ENCODE assay signal across 8 cellular contexts in genomic region chr5:101678494-101679193, GRCh38.
A peak's percentile ranks its signal among the peaks of the same experiment; 100 is the strongest.
DNase-seq lines count a peak whose midpoint lies in the region; ATAC-seq lines count a peak whose summit lies in the region.

No MANE protein-coding gene starts in this region.

- H3K27me3 Mint-ChIP-seq in T-helper 2 cell treated with Interferon-gamma antibody and Interleukin-4, amounts not matched to agents 5 μg/mL and 100 μg/mL, for 36 hours (ENCODE audit: low read depth): no peaks in the 10 kb centered on the region

- no peaks in the 10 kb centered on the region for H3K36me3 Mint-ChIP-seq in T-helper 2 cell treated with Interferon-gamma antibody and Interleukin-4, amounts not matched to agents 5 μg/mL and 100 μg/mL, for 36 hours (ENCODE audit: low read depth)

- no peak overlapping the region for H3K4me3 ChIP-seq in H7 (ENCODE audit: insufficient read depth, low read depth, low read length)

- no peaks in the 10 kb centered on the region for H3K27me3 ChIP-seq in H7 (ENCODE audit: control insufficient read depth, insufficient read depth, low read length)

- no peaks in the 10 kb centered on the region for H3K9me3 Mint-ChIP-seq in T-helper 2 cell treated with Interferon-gamma antibody and Interleukin-4, amounts not matched to agents 5 μg/mL and 100 μg/mL, for 36 hours

- no peak for ATAC-seq in activated CD4-positive, CD25-positive, alpha-beta regulatory T cell treated with anti-CD3 and anti-CD28 coated beads, Interleukin-2, amount 50 U/mL, for 24 hours
- peak; percentile 93 for ATAC-seq in left lobe of liver

- H3K27ac Mint-ChIP-seq in T-helper 2 cell treated with Interferon-gamma antibody and Interleukin-4, amounts not matched to agents 5 μg/mL and 100 μg/mL, for 36 hours: no peak overlapping the region

- no peak overlapping the region for H3K4me3 Mint-ChIP-seq in T-helper 2 cell treated with Interferon-gamma antibody and Interleukin-4, amounts not matched to agents 5 μg/mL and 100 μg/mL, for 36 hours

- H3K4me1 Mint-ChIP-seq in T-helper 2 cell treated with Interferon-gamma antibody and Interleukin-4, amounts not matched to agents 5 μg/mL and 100 μg/mL, for 36 hours (ENCODE audit: low read depth): no peaks in the 10 kb centered on the region

- DNase-seq in activated CD4-positive, CD25-positive, alpha-beta regulatory T cell treated with anti-CD3 and anti-CD28 coated beads, Interleukin-2, amount 50 U/mL, for 72 hours: peak; percentile 41
- DNase-seq in H7 (peak; percentile 11), M059J (ENCODE audit: low read depth) (peak; percentile 52), cerebellum (ENCODE audit: low spot score) (peak; percentile 8), left lobe of liver (ENCODE audit: low spot score) (peak; percentile 57)
- peak; percentile 7 for DNase-seq in T-helper 2 cell treated with Interferon-gamma antibody and Interleukin-4, amounts not matched to agents 5 μg/mL and 100 μg/mL, for 36 hours (ENCODE audit: low spot score)
- peak; percentile 2 for DNase-seq in stimulated activated CD8-positive, alpha-beta memory T cell treated with anti-CD3 and anti-CD28 coated beads, Interleukin-4, amount 100 ng/mL, for 24 hours (ENCODE audit: low read depth)

- H3K36me3 ChIP-seq in H7 (replicated peaks; ENCODE audit: control insufficient read depth, insufficient read depth, low read length): no peaks in the 10 kb centered on the region

Comparison
In these comparisons a context has a peak if more than half of its experiments do, and no peak if none do; other contexts are left out.
1. DNase-seq: peak in every context shown above with its lines; median percentile 57 in left lobe of liver; 52 in M059J; 41 in activated CD4-positive, CD25-positive, alpha-beta regulatory T cell treated with anti-CD3 and anti-CD28 coated beads, Interleukin-2, amount 50 U/mL, for 72 hours; 11 in H7; 8 in cerebellum; 7 in T-helper 2 cell treated with Interferon-gamma antibody and Interleukin-4, amounts not matched to agents 5 μg/mL and 100 μg/mL, for 36 hours; 2 in stimulated activated CD8-positive, alpha-beta memory T cell treated with anti-CD3 and anti-CD28 coated beads, Interleukin-4, amount 100 ng/mL, for 24 hours.